Comparison of ENCODE assay signal across 8 cellular contexts in the genomic region with DNA sequence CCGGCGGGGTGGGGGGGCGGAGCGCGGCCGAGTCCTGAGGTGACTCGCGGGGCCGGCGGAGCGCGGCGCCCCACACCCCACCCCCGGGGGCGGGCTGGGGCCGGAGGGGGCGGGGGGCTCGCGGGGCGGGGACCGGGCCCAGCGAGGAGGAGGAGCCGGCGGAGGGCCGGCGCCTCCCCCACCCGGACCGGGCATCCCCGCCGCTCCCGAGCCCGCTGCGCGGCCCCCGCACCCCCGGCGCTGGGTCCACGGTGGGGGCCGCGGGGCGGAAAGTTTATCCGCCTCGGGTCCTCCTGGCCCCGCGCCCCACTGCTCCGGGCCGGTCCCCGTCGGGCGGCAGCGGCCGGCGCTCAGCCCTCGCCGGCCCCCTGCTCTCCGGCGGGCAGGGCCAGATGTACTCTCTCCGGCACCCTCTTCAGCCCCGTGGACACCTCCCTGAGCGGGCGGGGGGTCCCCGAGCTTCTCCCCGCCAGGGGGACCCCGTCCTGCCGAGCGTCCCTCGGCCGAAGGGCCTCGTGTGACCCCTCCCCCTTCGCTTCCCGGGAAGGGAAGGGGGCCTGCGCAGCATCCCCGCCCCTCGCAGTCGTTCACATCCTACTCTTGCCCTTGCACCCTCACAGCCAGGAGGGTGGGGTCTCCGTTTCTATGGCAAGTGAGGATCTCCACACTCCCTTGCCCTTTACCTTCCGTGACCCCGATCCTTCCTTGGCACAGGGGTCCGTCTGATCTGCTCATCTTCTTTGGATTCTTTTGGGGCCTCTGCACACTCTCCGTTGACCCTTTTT. TPM values are rescaled to one million over a fixed set of nuclear protein-coding genes. Genes with fewer than 3 reads are reported as not detected.
A peak's percentile ranks its signal among the peaks of the same experiment; 100 is the strongest.
DNase-seq lines count a peak whose midpoint lies in the region; ATAC-seq and TF ChIP-seq lines count a peak whose summit lies in the region.

No MANE protein-coding gene starts in this region.

- peaks cover 4 to 11% of the 10 kb centered on the region in 2 donors for H3K36me3 Mint-ChIP-seq in CD14-positive monocyte
- H3K36me3 Mint-ChIP-seq in H9 (ENCODE audit: insufficient read depth in 1 of 3, low read depth in 3 of 3), result peaks cover 0 to 8% (median 5%) of the 10 kb centered on the region in 3 experiments; a peak in 3 of 7 replicates

- DNase-seq in CD14-positive monocyte (ENCODE audit: low spot score), result no peak
- peak; percentile 55 for DNase-seq in H9
- DNase-seq in SJSA1 (ENCODE audit: low read depth in 1 of 2, low spot score in 2 of 2), result peak in 1 of 2 experiments; percentile 31
- peak; percentile 5 for DNase-seq in astrocyte of the spinal cord (ENCODE audit: low read depth, low spot score)
- DNase-seq in iPS DF 6.9 (ENCODE audit: low read depth, low spot score), result no peak
- no peak for DNase-seq in G401 (ENCODE audit: low spot score)

- H3K36me3 ChIP-seq in SJSA1 (peaks cover 10% of the 10 kb centered on the region), iPS DF 6.9 (ENCODE audit: control insufficient read depth, insufficient read depth, low read length) (no peaks in the 10 kb centered on the region), skeletal muscle tissue (ENCODE audit: control insufficient read depth in 3 of 3, insufficient read depth in 3 of 3, low read length in 3 of 3) (peaks cover 0 to 4% (median 0%) of the 10 kb centered on the region in 3 donors)

- no peak overlapping the region for H3K56ac ChIP-seq in H9 (ENCODE audit: insufficient read length, low read depth, low read length)

- H4K91ac ChIP-seq in H9 (ENCODE audit: insufficient read length, low read depth, low read length), result no peak overlapping the region

- no peaks in the 10 kb centered on the region for H3K27me3 ChIP-seq in H9 (ENCODE audit: insufficient read depth, low read length)
- no peaks in the 10 kb centered on the region for H3K27me3 ChIP-seq in SJSA1 (replicated peaks)
- H3K27me3 ChIP-seq in iPS DF 6.9 (ENCODE audit: control insufficient read depth, insufficient read depth, low read length), result no peaks in the 10 kb centered on the region
- no peaks in the 10 kb centered on the region for H3K27me3 ChIP-seq in skeletal muscle tissue (ENCODE audit: control insufficient read depth in 3 of 3, insufficient read depth in 3 of 3, low read length in 3 of 3)

- peaks cover 9% of the 10 kb centered on the region for H3K23me2 ChIP-seq in H9 (ENCODE audit: insufficient read length, low read depth, low read length, poor library complexity, severe bottlenecking)

- H3K4me1 Mint-ChIP-seq in CD14-positive monocyte (peaks cover 48% of the 10 kb centered on the region), H9 (peaks cover 47 to 49% of the 10 kb centered on the region in 2 experiments)

- peaks cover 7% of the 10 kb centered on the region for H4K20me1 ChIP-seq in H9 (ENCODE audit: control insufficient read depth, insufficient read depth, insufficient read length)

- no peak overlapping the region for H2BK20ac ChIP-seq in H9 (ENCODE audit: low read depth, low read length, poor library complexity, severe bottlenecking)

- peaks cover 35% of the 10 kb centered on the region for H3K79me2 ChIP-seq in H9 (ENCODE audit: insufficient read depth, low read length)

- H3T11ph ChIP-seq in H9 (ENCODE audit: low read length), result no peak overlapping the region

- no peak overlapping the region for H3K18ac ChIP-seq in H9 (ENCODE audit: insufficient read length, low read depth, low read length)

- no peak overlapping the region for H2BK5ac ChIP-seq in H9 (ENCODE audit: insufficient read length, low read length)

- H3K27ac ChIP-seq in H9 (ENCODE audit: insufficient read length, low read depth, low read length) (no peak overlapping the region), SJSA1 (peak overlapping the region; percentile 35; the same call in 1 of the 2 replicates), iPS DF 6.9 (ENCODE audit: low read length) (no peak overlapping the region), skeletal muscle tissue (ENCODE audit: low read depth, low read length) (peak overlapping the region; percentile 70)

- H3K4me3 ChIP-seq in SJSA1 (peak overlapping the region; percentile 90), astrocyte of the spinal cord (ENCODE audit: low read depth, low read length) (peak overlapping the region; percentile 67), iPS DF 6.9 (ENCODE audit: low read length) (peak overlapping the region; percentile 90), skeletal muscle tissue (ENCODE audit: low read length in 3 of 3) (peak overlapping the region; percentile 65 to 79 (median 68))

- H2BK12ac ChIP-seq in H9 (ENCODE audit: insufficient read length, low read depth, low read length), result no peak overlapping the region

- in situ Hi-C loops in astrocyte of the spinal cord (cut with HindIII; ENCODE audit: low sequenced_read_pairs), result no loop called here
- in situ Hi-C loops in G401 (cut with HindIII; ENCODE audit: low sequenced_read_pairs), result loop anchor here (10.0 kb wide), 1 partner anchor 61 kb away; no protein-coding TSS in a partner anchor

- H4K8ac ChIP-seq in H9 (replicated peaks; ENCODE audit: insufficient read length, low read depth, low read length), result no peak overlapping the region

- H2BK120ac ChIP-seq in H9 (ENCODE audit: low read depth, low read length, poor library complexity, severe bottlenecking), result no peak overlapping the region

- intact Hi-C loops in CD14-positive monocyte (cut with micrococcal nuclease), result loop anchor here (10.0 kb wide), 2 partner anchors 161 to 181 kb away; a partner anchor contains a TSS

- peak overlapping the region; percentile 65 for H3K4me2 ChIP-seq in H9 (ENCODE audit: insufficient read depth, insufficient read length, low read length)

- H3K14ac ChIP-seq in H9 (ENCODE audit: insufficient read depth, low read length), result no peak overlapping the region

- H2AK5ac ChIP-seq in H9 (ENCODE audit: insufficient read length, low read length), result no peak overlapping the region

- H3K27ac Mint-ChIP-seq in CD14-positive monocyte (peak overlapping the region; percentile 84 to 93 (median 89)), H9 (peak overlapping the region; percentile 89 to 91 (median 89); a peak in 6 of 7 replicates)

- no peak overlapping the region for H3K23ac ChIP-seq in H9 (ENCODE audit: insufficient read length, low read depth, low read length)

- H3K9me3 ChIP-seq in H9 (ENCODE audit: control insufficient read depth, low read depth, low read length), result no peaks in the 10 kb centered on the region
- H3K9me3 ChIP-seq in SJSA1 (replicated peaks), result no peaks in the 10 kb centered on the region
- H3K9me3 ChIP-seq in iPS DF 6.9 (ENCODE audit: control insufficient read depth, insufficient read depth, low read length), result no peaks in the 10 kb centered on the region
- no peaks in the 10 kb centered on the region for H3K9me3 ChIP-seq in skeletal muscle tissue (ENCODE audit: control insufficient read depth in 3 of 3, low read length in 3 of 3)

- H4K5ac ChIP-seq in H9 (ENCODE audit: insufficient read length, low read depth, low read length), result no peak overlapping the region

- H3K27me3 Mint-ChIP-seq in CD14-positive monocyte (ENCODE audit: low read depth in 3 of 3) (peaks cover 0 to 3% (median 0%) of the 10 kb centered on the region in 3 donors), H9 (ENCODE audit: low read depth) (no peaks in the 10 kb centered on the region)

- H3K4me3 Mint-ChIP-seq in CD14-positive monocyte (peak overlapping the region; percentile 93 to 97), H9 (peak overlapping the region; percentile 90 to 98)

- H2BK15ac ChIP-seq in H9 (ENCODE audit: low read depth, low read length), result no peak overlapping the region

- no CpG with 5 or more reads among the region's 80 CpGs for WGBS in H9 (ENCODE audit: extremely low coverage, insufficient read length, low lambda C conversion rate)
- no CpG with 5 or more reads among the region's 80 CpGs for WGBS in iPS DF 6.9 (ENCODE audit: insufficient coverage, insufficient read length)

- H3K9me3 Mint-ChIP-seq in CD14-positive monocyte (peaks cover 0 to 2% (median 0%) of the 10 kb centered on the region in 7 donors), H9 (no peaks in the 10 kb centered on the region)

- H3K9ac ChIP-seq in H9 (ENCODE audit: extremely low read depth, insufficient read length, low read length) (peak overlapping the region; percentile 60), skeletal muscle tissue (ENCODE audit: low read depth in 1 of 3, low read length in 3 of 3) (peak overlapping the region; percentile 36 to 83 (median 66))

- no peak for ATAC-seq in GM21786 (IDR thresholded peaks at IDR 0.05; ENCODE audit: unreplicated experiment)

- H3K4ac ChIP-seq in H9 (ENCODE audit: low read depth, low read length), result no peak overlapping the region

- H3K4me1 ChIP-seq in H9 (ENCODE audit: insufficient read depth, low read length) (no peaks in the 10 kb centered on the region; the same call in 1 of the 2 replicates), SJSA1 (replicated peaks) (peaks cover 23% of the 10 kb centered on the region), iPS DF 6.9 (ENCODE audit: control insufficient read depth, insufficient read depth, low read length) (no peaks in the 10 kb centered on the region), skeletal muscle tissue (ENCODE audit: control insufficient read depth in 3 of 3, insufficient read depth in 3 of 3, low read length in 3 of 3) (peaks cover 16 to 22% (median 18%) of the 10 kb centered on the region in 3 donors)

- TF ChIP-seq CTCF in CD14-positive monocyte (IDR thresholded peaks at IDR 0.05) (no peak), H9 (conservative IDR thresholded peaks at IDR 0.05) (peak; percentile 56), astrocyte of the spinal cord (IDR thresholded peaks at IDR 0.05; ENCODE audit: low read depth, low read length) (peak; percentile 22)

- H2AFZ ChIP-seq in H9 (ENCODE audit: low read length), result no peak overlapping the region

- H3K79me1 ChIP-seq in H9 (ENCODE audit: insufficient read depth, low read depth, low read length, poor library complexity, severe bottlenecking), result peaks cover 10% of the 10 kb centered on the region

RNA-seq across cellular contexts. Expression of a gene that starts 0.7 kb away (rescaled TPM):
- polyA plus RNA-seq in CD14-positive monocyte, result 10 to 100 TPM; 78.3 to 89.6 TPM
- total RNA-seq in H9 (2021) (115 and 116 TPM in 2 replicates), skeletal muscle tissue (38.1 TPM)
- 136 and 171 TPM in 2 replicates for total RNA-seq in SJSA1 (2014; rRNA removed; shearing (Covaris generic))
- 137 and 261 TPM in 2 replicates for total RNA-seq in G401 (2014; rRNA removed; shearing (Covaris generic))

Comparison
In these comparisons a context has a peak if more than half of its experiments do, and no peak if none do; other contexts are left out.
1. DNase-seq: peak in H9 (single experiment) and astrocyte of the spinal cord (single experiment); none in CD14-positive monocyte (single experiment), iPS DF 6.9 (single experiment) and G401 (single experiment).
2. H3K27ac ChIP-seq: peak in SJSA1 (single experiment) and skeletal muscle tissue (single experiment); none in H9 (single experiment) and iPS DF 6.9 (single experiment).
3. Peak in every context shown above with its lines, with median percentiles within 50 percentile points of each other: H3K4me3 ChIP-seq.